In genomic region chr18:68721681-68722583, GRCh38 we compare ENCODE assay signal across 8 cellular contexts.
DNase-seq lines count a peak whose midpoint lies in the region; ATAC-seq and FAIRE-seq lines count a peak whose summit lies in the region.

No MANE protein-coding gene starts in this region.

- H3K9me3 Mint-ChIP-seq in effector memory CD8-positive, alpha-beta T cell: no peaks in the 10 kb centered on the region
- peaks cover 10% of the 10 kb centered on the region for H3K9me3 Mint-ChIP-seq in stimulated activated memory B cell treated with anti-CD40 and anti-IgM and Interleukin-4, amounts not matched to agents 10 μg/mL and 1 μg/mL and 100 μg/mL, for 72 hours

- H3K36me3 Mint-ChIP-seq in effector memory CD8-positive, alpha-beta T cell (ENCODE audit: insufficient read depth): peaks cover 10% of the 10 kb centered on the region
- H3K36me3 Mint-ChIP-seq in stimulated activated memory B cell treated with anti-CD40 and anti-IgM and Interleukin-4, amounts not matched to agents 10 μg/mL and 1 μg/mL and 100 μg/mL, for 72 hours: peaks cover 8% of the 10 kb centered on the region

- peak; percentile 15 for DNase-seq in KG1 (lab: John Stamatoyannopoulos, UW)
- no peak for DNase-seq in effector memory CD8-positive, alpha-beta T cell
- no peak for DNase-seq in ecto neural progenitor cell (ENCODE audit: low spot score)
- DNase-seq in activated CD4-positive, alpha-beta T cell treated with anti-CD3 and anti-CD28 coated beads for 4 hours: no peak
- no peak for DNase-seq in HTR-8/SVneo (ENCODE audit: insufficient read length, low spot score)

- H3K27me3 Mint-ChIP-seq in effector memory CD8-positive, alpha-beta T cell: no peaks in the 10 kb centered on the region
- no peaks in the 10 kb centered on the region for H3K27me3 Mint-ChIP-seq in stimulated activated memory B cell treated with anti-CD40 and anti-IgM and Interleukin-4, amounts not matched to agents 10 μg/mL and 1 μg/mL and 100 μg/mL, for 72 hours

- peak overlapping the region; percentile 84 to 95 for H3K27ac Mint-ChIP-seq in effector memory CD8-positive, alpha-beta T cell
- peak overlapping the region; percentile 78 for H3K27ac Mint-ChIP-seq in stimulated activated memory B cell treated with anti-CD40 and anti-IgM and Interleukin-4, amounts not matched to agents 10 μg/mL and 1 μg/mL and 100 μg/mL, for 72 hours

- peaks cover 12 to 15% of the 10 kb centered on the region in 2 donors for H3K4me1 Mint-ChIP-seq in effector memory CD8-positive, alpha-beta T cell (ENCODE audit: low read depth in 2 of 2)
- peaks cover 26% of the 10 kb centered on the region for H3K4me1 Mint-ChIP-seq in stimulated activated memory B cell treated with anti-CD40 and anti-IgM and Interleukin-4, amounts not matched to agents 10 μg/mL and 1 μg/mL and 100 μg/mL, for 72 hours

- peak overlapping the region; percentile 72 to 79 for H3K4me3 Mint-ChIP-seq in effector memory CD8-positive, alpha-beta T cell
- H3K4me3 Mint-ChIP-seq in stimulated activated memory B cell treated with anti-CD40 and anti-IgM and Interleukin-4, amounts not matched to agents 10 μg/mL and 1 μg/mL and 100 μg/mL, for 72 hours: peak overlapping the region; percentile 77

- H3K4me3 ChIP-seq in GM08714 (ENCODE audit: low read length): peak overlapping the region; percentile 68; the same call in 1 of the 2 replicates

- no peak for FAIRE-seq in HTR-8/SVneo (lab: Jason Lieb, UNC)

- ATAC-seq in GM21515 (IDR thresholded peaks at IDR 0.05; ENCODE audit: unreplicated experiment): peak; percentile 92
- peak; percentile 82 for ATAC-seq in effector memory CD8-positive, alpha-beta T cell (replicated peaks)
- ATAC-seq in stimulated activated memory B cell treated with anti-CD40 and anti-IgM and Interleukin-4, amounts not matched to agents 10 μg/mL and 1 μg/mL and 100 μg/mL, for 72 hours: no peak
